Comparison of ENCODE assay signal across 21 cellular contexts in genomic region chr21:45965084-45965826, GRCh38.
"Had no signal": no experiment of that assay in that cellular context is flagged by ENCODE, and none has a peak within 500 bp of the region (broad histone marks: within the 10 kb centered on the region; RNA-seq: fewer than 3 reads in every experiment).

No MANE protein-coding gene starts in this region.

- H3K4me1 ChIP-seq: colonic mucosa had no signal

- H3K27ac ChIP-seq: colonic mucosa, heart left ventricle, left ventricle myocardium inferior, ovary, stomach, thoracic aorta, transverse colon had no signal

- H3K9me3 ChIP-seq: colonic mucosa, ovary, thoracic aorta had no signal

- FAIRE-seq: frontal cortex had no signal

- DNase-seq: caudate nucleus; colonic mucosa; effector CD4-positive, alpha-beta T cell; hippocampal formation; islet precursor cell; left ventricle myocardium inferior; mesendoderm; naive thymus-derived CD8-positive, alpha-beta T cell; nucleus accumbens; right cardiac atrium; stimulated activated CD4-positive, alpha-beta T cell treated with anti-CD3 and anti-CD28 coated beads, Interleukin-2, amount 100 ng/mL, for 24 hours; stimulated activated CD4-positive, alpha-beta T cell treated with anti-CD3 and anti-CD28 coated beads, Interleukin-4, amount 100 ng/mL, for 4 hours; stimulated activated naive CD4-positive, alpha-beta T cell; stomach; substantia nigra; transverse colon had no signal

- H3K4me3 Mint-ChIP-seq: naive thymus-derived CD8-positive, alpha-beta T cell had no signal

- H3K27me3 ChIP-seq: colonic mucosa, heart left ventricle, ovary, transverse colon had no signal

- H3K4me3 ChIP-seq: colonic mucosa, heart left ventricle, left ventricle myocardium inferior, ovary, stomach, thoracic aorta, transverse colon had no signal

- ATAC-seq: esophagus mucosa; heart left ventricle; naive thymus-derived CD8-positive, alpha-beta T cell; right cardiac atrium had no signal

- H3K36me3 ChIP-seq: colonic mucosa, heart left ventricle, left ventricle myocardium inferior, ovary, stomach, thoracic aorta, transverse colon had no signal
